8 cellular contexts compared by ENCODE assay signal in genomic region chr1:59814180-59814900, GRCh38. TPM values are rescaled to one million over a fixed set of nuclear protein-coding genes. Genes with fewer than 3 reads are reported as not detected.
DNase-seq lines count a peak whose midpoint lies in the region; ATAC-seq and TF ChIP-seq lines count a peak whose summit lies in the region.

No MANE protein-coding gene starts in this region.

- H3K9me3 ChIP-seq in mucosa of descending colon, result no peaks in the 10 kb centered on the region

- intact Hi-C loops in mucosa of descending colon (cut with DNase I, micrococcal nuclease), result no loop called here

- DNase-seq in NCI-H345 treated with DMSO at 0.1 percent for 48 hours (lab: John Stamatoyannopoulos, UW; ENCODE audit: unreplicated experiment) (peak; percentile 90), mucosa of descending colon (peak; percentile 92 to 95 (median 94)), GOT3 (lab: John Stamatoyannopoulos, UW) (no peak)
- peak; percentile 73 to 77 for DNase-seq in activated CD8-positive, alpha-beta memory T cell treated with anti-CD3 and anti-CD28 coated beads for 1 hour (ENCODE audit: extremely low read depth in 1 of 2, low read depth in 1 of 2)
- peak; percentile 76 for DNase-seq in effector CD4-positive, alpha-beta T cell
- peak; percentile 57 to 70 for DNase-seq in stimulated activated CD8-positive, alpha-beta memory T cell treated with anti-CD3 and anti-CD28 coated beads, Interleukin-15, amount 100 ng/mL, for 48 hours (ENCODE audit: low read depth in 2 of 2)

- H3K36me3 ChIP-seq in mucosa of descending colon (ENCODE audit: low read depth), result no peaks in the 10 kb centered on the region

- H3K4me1 ChIP-seq in mucosa of descending colon (ENCODE audit: low read depth), result peaks cover 4% of the 10 kb centered on the region

- H3K4me3 ChIP-seq in mucosa of descending colon, result peak overlapping the region; percentile 50

- ATAC-seq in GM18867 (IDR thresholded peaks at IDR 0.05; ENCODE audit: unreplicated experiment) (peak; percentile 98), HG03064 (IDR thresholded peaks at IDR 0.05; ENCODE audit: low read depth, unreplicated experiment) (peak; percentile 97), mucosa of descending colon (peak; percentile 95)

- TF ChIP-seq CTCF in mucosa of descending colon (IDR thresholded peaks at IDR 0.05), result no peak

RNA-seq across cellular contexts. Expression of gene HOOK1, which starts 0.4 kb away (rescaled TPM):
- total RNA-seq in mucosa of descending colon, result 10 to 100 TPM; 26.9 to 58.6 (median 55.9) TPM
